22 cellular contexts compared by ENCODE assay signal in the genomic region with DNA sequence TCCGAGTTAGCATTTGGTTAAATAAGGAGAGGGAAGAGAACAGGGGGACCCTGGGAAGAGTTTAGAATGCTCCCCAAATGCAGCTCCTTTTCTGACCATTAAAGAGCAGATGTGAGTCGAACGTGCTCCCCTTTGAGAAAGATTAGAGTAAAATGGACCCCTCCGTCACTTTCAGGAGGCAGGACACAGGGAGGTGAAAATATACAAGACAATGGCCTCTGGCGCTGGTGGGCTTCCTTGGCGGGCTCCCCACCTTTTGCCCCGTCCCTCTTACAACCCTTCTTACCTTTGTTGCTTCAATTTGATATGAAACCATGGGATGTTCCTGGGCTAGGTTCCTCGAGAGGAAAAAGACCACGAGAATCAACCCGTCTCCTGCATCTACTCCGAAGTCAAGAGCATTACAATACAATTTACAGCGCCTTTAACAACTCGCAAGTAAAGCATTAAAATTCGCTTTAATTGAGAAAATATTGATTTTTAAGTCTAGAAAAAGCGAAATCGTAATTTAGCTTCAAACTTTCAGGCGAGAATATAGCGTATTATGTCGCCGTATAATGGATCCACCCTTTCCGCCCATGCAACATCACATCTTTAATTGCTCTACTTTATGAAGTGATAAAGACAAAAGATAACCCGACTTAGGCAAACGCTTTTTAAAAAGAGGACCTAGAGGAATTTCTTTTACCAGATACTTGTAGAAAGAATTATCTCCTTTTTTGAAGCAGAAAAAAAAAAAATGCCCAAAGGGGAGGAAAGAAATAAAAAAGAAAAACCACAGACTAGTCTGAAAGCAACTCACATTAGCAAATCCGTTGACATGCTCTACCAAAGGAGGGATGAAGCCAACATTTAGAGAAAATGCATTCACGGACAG.
DNase-seq lines count a peak whose midpoint lies in the region; ATAC-seq and TF ChIP-seq lines count a peak whose summit lies in the region.
"Had no signal": no experiment of that assay in that cellular context is flagged by ENCODE, and none has a peak within 500 bp of the region (broad histone marks: within the 10 kb centered on the region; RNA-seq: fewer than 3 reads in every experiment).

No MANE protein-coding gene starts in this region.

- peaks cover 99% of the 10 kb centered on the region for H3K27me3 ChIP-seq in H7 (ENCODE audit: control insufficient read depth, insufficient read depth, low read length)
- H3K27me3 ChIP-seq in esophagus squamous epithelium, result peaks cover 0 to 73% (median under 1%) of the 10 kb centered on the region in 4 donors
- H3K27me3 ChIP-seq: SJCRH30 had no signal

- H3K27ac Mint-ChIP-seq in progenitor cell of endocrine pancreas, result peak overlapping the region; percentile 98
- H3K27ac Mint-ChIP-seq in activated CD8-positive, alpha-beta T cell treated with anti-CD3 and anti-CD28 coated beads for 36 hours, result no peak overlapping the region
- H3K27ac Mint-ChIP-seq: activated CD4-positive, alpha-beta T cell treated with anti-CD3 and anti-CD28 coated beads, Interleukin-2, amount 10 ng/mL, durations not matched to agents 24 days and 14 days; activated CD8-positive, alpha-beta memory T cell treated with anti-CD3 and anti-CD28 coated beads, Interleukin-2, amount 10 ng/mL, durations not matched to agents 7 days and 5 days; activated naive CD4-positive, alpha-beta T cell treated with anti-CD3 and anti-CD28 coated beads, Interleukin-2, amount 50 U/mL, for 72 hours; CD14-positive monocyte; T-helper 17 cell had no signal

- intact Hi-C loops in esophagus squamous epithelium (cut with DNase I), result loop anchor here (5.0 kb wide), 1 partner anchor 246 kb away; no protein-coding TSS in a partner anchor
- intact Hi-C loops in activated CD8-positive, alpha-beta T cell treated with anti-CD3 and anti-CD28 coated beads for 36 hours (cut with micrococcal nuclease), result no loop called here

- H3K9me3 Mint-ChIP-seq in progenitor cell of endocrine pancreas (ENCODE audit: low read depth), result no peaks in the 10 kb centered on the region
- no peaks in the 10 kb centered on the region for H3K9me3 Mint-ChIP-seq in activated CD8-positive, alpha-beta T cell treated with anti-CD3 and anti-CD28 coated beads for 36 hours

- CTCF ChIA-PET in activated CD8-positive, alpha-beta T cell treated with anti-CD3 and anti-CD28 coated beads for 36 hours (lab: Charles Lee), result no interaction called here

- no peak overlapping the region for H3K27ac ChIP-seq in esophagus squamous epithelium
- H3K27ac ChIP-seq: SJCRH30, suprapubic skin had no signal

- peaks cover 3% of the 10 kb centered on the region for H3K36me3 Mint-ChIP-seq in progenitor cell of endocrine pancreas (ENCODE audit: insufficient read depth)
- no peaks in the 10 kb centered on the region for H3K36me3 Mint-ChIP-seq in activated CD8-positive, alpha-beta T cell treated with anti-CD3 and anti-CD28 coated beads for 36 hours (ENCODE audit: low read depth)
- H3K36me3 Mint-ChIP-seq: activated CD8-positive, alpha-beta memory T cell treated with anti-CD3 and anti-CD28 coated beads, Interleukin-2, amount 10 ng/mL, durations not matched to agents 7 days and 5 days had no signal

- no peak for ATAC-seq in activated CD8-positive, alpha-beta T cell treated with anti-CD3 and anti-CD28 coated beads for 36 hours
- ATAC-seq: activated CD8-positive, alpha-beta memory T cell treated with anti-CD3 and anti-CD28 coated beads, Interleukin-2, amount 10 ng/mL, durations not matched to agents 7 days and 5 days; activated naive CD4-positive, alpha-beta T cell treated with anti-CD3 and anti-CD28 coated beads, Interleukin-2, amount 50 U/mL, for 72 hours; esophagus mucosa; right cardiac atrium; T-helper 17 cell had no signal

- peak overlapping the region; percentile 69 for H3K4me3 Mint-ChIP-seq in progenitor cell of endocrine pancreas (ENCODE audit: low read depth)
- no peak overlapping the region for H3K4me3 Mint-ChIP-seq in activated CD8-positive, alpha-beta T cell treated with anti-CD3 and anti-CD28 coated beads for 36 hours
- H3K4me3 Mint-ChIP-seq: activated CD4-positive, alpha-beta T cell treated with anti-CD3 and anti-CD28 coated beads, Interleukin-2, amount 10 ng/mL, durations not matched to agents 24 days and 14 days; activated CD8-positive, alpha-beta memory T cell treated with anti-CD3 and anti-CD28 coated beads, Interleukin-2, amount 10 ng/mL, durations not matched to agents 7 days and 5 days; T-helper 17 cell had no signal

- POLR2A ChIA-PET in activated CD8-positive, alpha-beta T cell treated with anti-CD3 and anti-CD28 coated beads for 36 hours (lab: Charles Lee), result no interaction called here

- H3K4me3 ChIP-seq in H7 (ENCODE audit: insufficient read depth, low read depth, low read length) (no peak overlapping the region), iPS-18c (ENCODE audit: insufficient read depth, low read depth, low read length) (peak overlapping the region; percentile 29; the same call in 1 of the 2 replicates), esophagus squamous epithelium (no peak overlapping the region)
- H3K4me3 ChIP-seq: MG63, SJCRH30 had no signal

- DNase-seq in H7 (peak; percentile 46), astrocyte of the hippocampus (ENCODE audit: low read depth, low spot score) (peak; percentile 36), progenitor cell of endocrine pancreas (ENCODE audit: low spot score, unreplicated experiment) (no peak), esophagus squamous epithelium (lab: John Stamatoyannopoulos, UW) (no peak), C1 segment of cervical spinal cord (lab: John Stamatoyannopoulos, UW) (no peak), NCI-H446 (lab: John Stamatoyannopoulos, UW) (no peak)
- no peak for DNase-seq in activated CD8-positive, alpha-beta T cell treated with anti-CD3 and anti-CD28 coated beads for 36 hours
- DNase-seq: activated CD4-positive, alpha-beta T cell treated with anti-CD3 and anti-CD28 coated beads, Interleukin-2, amount 10 ng/mL, durations not matched to agents 24 days and 14 days; activated CD8-positive, alpha-beta memory T cell treated with anti-CD3 and anti-CD28 coated beads, Interleukin-2, amount 10 ng/mL, durations not matched to agents 7 days and 5 days; effector CD8-positive, alpha-beta T cell; MG63; NCI-H1436; NCI-H2107; NCI-H510A treated with DMSO at 0.1 percent for 48 hours; SJCRH30; T-helper 17 cell had no signal

- peaks cover 0 to 41% (median 9%) of the 10 kb centered on the region in 3 donors for H3K4me1 ChIP-seq in esophagus squamous epithelium
- H3K4me1 ChIP-seq: SJCRH30 had no signal

- 77 to 82% methylated on average over 25 of the region's 25 CpGs for WGBS in esophagus squamous epithelium, 2 donors

- H3K9me3 ChIP-seq in iPS-18c (ENCODE audit: control insufficient read depth, insufficient read depth, low read length), result no peaks in the 10 kb centered on the region
- H3K9me3 ChIP-seq in esophagus squamous epithelium, result no peaks in the 10 kb centered on the region
- H3K9me3 ChIP-seq: MG63, SJCRH30, suprapubic skin had no signal

- peaks cover 5% of the 10 kb centered on the region for H3K27me3 Mint-ChIP-seq in progenitor cell of endocrine pancreas
- peaks cover 81% of the 10 kb centered on the region for H3K27me3 Mint-ChIP-seq in activated CD8-positive, alpha-beta T cell treated with anti-CD3 and anti-CD28 coated beads for 36 hours

- TF ChIP-seq POLR2A in esophagus squamous epithelium (IDR thresholded peaks at IDR 0.05), result no peak

- H3K36me3 ChIP-seq in H7 (replicated peaks; ENCODE audit: control insufficient read depth, insufficient read depth, low read length) (no peaks in the 10 kb centered on the region), esophagus squamous epithelium (peaks cover 0 to 9% (median 0%) of the 10 kb centered on the region in 3 donors)
- H3K36me3 ChIP-seq: MG63, suprapubic skin had no signal

- H3K4me1 Mint-ChIP-seq in progenitor cell of endocrine pancreas (ENCODE audit: low read depth), result peaks cover 65% of the 10 kb centered on the region
- H3K4me1 Mint-ChIP-seq in activated CD8-positive, alpha-beta T cell treated with anti-CD3 and anti-CD28 coated beads for 36 hours (ENCODE audit: low read depth), result peaks cover 13% of the 10 kb centered on the region

- TF ChIP-seq CTCF in progenitor cell of endocrine pancreas (IDR thresholded peaks at IDR 0.05; ENCODE audit: unreplicated experiment), result no peak
- TF ChIP-seq CTCF in esophagus squamous epithelium (IDR thresholded peaks at IDR 0.05), result no peak
- no peak for TF ChIP-seq CTCF in activated CD8-positive, alpha-beta T cell treated with anti-CD3 and anti-CD28 coated beads for 36 hours (IDR thresholded peaks at IDR 0.05)

Comparison
In these comparisons a context has a peak if more than half of its experiments do, and no peak if none do; other contexts are left out.
1. DNase-seq: peak in H7 (single experiment) and astrocyte of the hippocampus (single experiment); none in progenitor cell of endocrine pancreas (single experiment), esophagus squamous epithelium (single experiment), activated CD8-positive, alpha-beta T cell treated with anti-CD3 and anti-CD28 coated beads for 36 hours (single experiment), C1 segment of cervical spinal cord (0 of 14) and NCI-H446 (0 of 2).